ENCODE assay signal across 28 cellular contexts in genomic region chr1:25878690-25879089, GRCh38. TPM values are rescaled to one million over a fixed set of nuclear protein-coding genes. Genes with fewer than 3 reads are reported as not detected.
"Had no signal": no experiment of that assay in that cellular context is flagged by ENCODE, and none has a peak within 500 bp of the region (broad histone marks: within the 10 kb centered on the region; RNA-seq: fewer than 3 reads in every experiment).

No MANE protein-coding gene starts in this region.

- H3K9me3 Mint-ChIP-seq: dendritic cell treated with granulocyte-macrophage colony-stimulating factor and Interleukin-4, amounts not matched to agents 40 ng/mL and 50 ng/mL, for 4 days; endodermal cell; naive thymus-derived CD4-positive, alpha-beta T cell; nephron progenitor cell; stimulated activated naive CD8-positive, alpha-beta T cell treated with anti-CD3 and anti-CD28 coated beads, Interleukin-15, amount 100 ng/mL, for 72 hours had no signal

- H3K36me3 ChIP-seq: colonic mucosa, esophagus muscularis mucosa, gastroesophageal sphincter, heart left ventricle, left lung, right lobe of liver, suprapubic skin, upper lobe of left lung had no signal

- H3K4me3 Mint-ChIP-seq: dendritic cell treated with granulocyte-macrophage colony-stimulating factor and Interleukin-4, amounts not matched to agents 40 ng/mL and 50 ng/mL, for 4 days; endodermal cell; naive thymus-derived CD4-positive, alpha-beta T cell; nephron progenitor cell; stimulated activated naive CD8-positive, alpha-beta T cell treated with anti-CD3 and anti-CD28 coated beads, Interleukin-15, amount 100 ng/mL, for 72 hours had no signal

- H3K9me3 ChIP-seq: colonic mucosa, esophagus muscularis mucosa, gastroesophageal sphincter, heart left ventricle, left lung, right lobe of liver, suprapubic skin, upper lobe of left lung had no signal

- H3K27me3 ChIP-seq: colonic mucosa, esophagus muscularis mucosa, foreskin keratinocyte, gastroesophageal sphincter, heart left ventricle, left lung, right lobe of liver, suprapubic skin, upper lobe of left lung had no signal

- H3K27ac ChIP-seq: colonic mucosa, esophagus muscularis mucosa, foreskin keratinocyte, gastroesophageal sphincter, heart left ventricle, left lung, suprapubic skin, upper lobe of left lung had no signal

- FAIRE-seq: islet of Langerhans, urothelium cell line had no signal

- DNase-seq: colonic mucosa; effector CD8-positive, alpha-beta T cell; endodermal cell; foreskin keratinocyte; heart left ventricle; hippocampal formation; left cardiac atrium; left lung; mesenchymal stem cell; midbrain; naive thymus-derived CD4-positive, alpha-beta T cell; nephron progenitor cell; nucleus accumbens; right lobe of liver; stimulated activated CD4-positive, alpha-beta T cell treated with anti-CD3 and anti-CD28 coated beads, Interleukin-12 subunit alpha, Interleukin-12 subunit beta, amount 100 ng/mL, for 4 hours; stimulated activated CD4-positive, alpha-beta T cell treated with anti-CD3 and anti-CD28 coated beads, Interleukin-1b, Interleukin-23, amount 100 ng/mL, for 48 hours; stimulated activated CD4-positive, alpha-beta T cell treated with anti-CD3 and anti-CD28 coated beads, Interleukin-4, amount 100 ng/mL, for 1 hour; stimulated activated CD8-positive, alpha-beta memory T cell treated with anti-CD3 and anti-CD28 coated beads, Interleukin-4, amount 100 ng/mL, for 48 hours; stimulated activated naive CD4-positive, alpha-beta T cell; stimulated activated naive CD8-positive, alpha-beta T cell treated with anti-CD3 and anti-CD28 coated beads, Interleukin-15, amount 100 ng/mL, for 72 hours; upper lobe of left lung had no signal

- H3K4me2 ChIP-seq: smooth muscle cell had no signal

- H3K4me3 ChIP-seq: colonic mucosa, esophagus muscularis mucosa, gastroesophageal sphincter, heart left ventricle, left lung, right lobe of liver, smooth muscle cell, suprapubic skin, upper lobe of left lung had no signal

- ATAC-seq: foreskin keratinocyte; gastroesophageal sphincter; heart left ventricle; left cardiac atrium; left lung; naive thymus-derived CD4-positive, alpha-beta T cell; right lobe of liver; stimulated activated naive CD8-positive, alpha-beta T cell treated with anti-CD3 and anti-CD28 coated beads, Interleukin-15, amount 100 ng/mL, for 72 hours had no signal

- H3K27ac Mint-ChIP-seq: dendritic cell treated with granulocyte-macrophage colony-stimulating factor and Interleukin-4, amounts not matched to agents 40 ng/mL and 50 ng/mL, for 4 days; endodermal cell; nephron progenitor cell had no signal

- H3K36me3 Mint-ChIP-seq: naive thymus-derived CD4-positive, alpha-beta T cell had no signal

RNA-seq across cellular contexts. Expression of gene AUNIP, which starts 19.4 kb away (rescaled TPM):
- total RNA-seq: esophagus muscularis mucosa had no signal
- polyA plus RNA-seq: naive thymus-derived CD4-positive, alpha-beta T cell had no signal
